ENCODE assay signal across 8 cellular contexts in genomic region chr12:54032627-54033100, GRCh38. TPM values are rescaled to one million over a fixed set of nuclear protein-coding genes. Genes with fewer than 3 reads are reported as not detected.
A peak's percentile ranks its signal among the peaks of the same experiment; 100 is the strongest.
DNase-seq lines count a peak whose midpoint lies in the region; ATAC-seq and TF ChIP-seq lines count a peak whose summit lies in the region.

Gene HOXC5, plus strand, starts transcription at chr12:54033050. Its CDS starts 73 bp downstream, at chr12:54033123.

- no peaks in the 10 kb centered on the region for H3K27me3 ChIP-seq in gastrocnemius medialis

- DNase-seq in DMS79 treated with DMSO at 0.1 percent for 48 hours (lab: John Stamatoyannopoulos, UW) (peak; percentile 57), SK-N-DZ (ENCODE audit: low spot score) (peak; percentile 88), left ventricle myocardium superior (peak; percentile 57), gastrocnemius medialis (peak in 1 of 2 donors; percentile 78)
- DNase-seq in activated naive CD8-positive, alpha-beta T cell treated with anti-CD3 and anti-CD28 coated beads for 36 hours, result peak; percentile 54

- peak; percentile 96 for TF ChIP-seq CTCF in LNCAP (IDR thresholded peaks at IDR 0.05)
- TF ChIP-seq CTCF in gastrocnemius medialis (IDR thresholded peaks at IDR 0.05 in 4 of 5, conservative IDR thresholded peaks at IDR 0.05 in 1 of 5), result peak; percentile 93 to 97 (median 96)

- peaks cover 96% of the 10 kb centered on the region for H3K27me3 Mint-ChIP-seq in activated naive CD8-positive, alpha-beta T cell treated with anti-CD3 and anti-CD28 coated beads for 36 hours

- peak within 1 kb of the TSS; percentile 94 to 100 (median 98) for H3K27ac ChIP-seq in gastrocnemius medialis

- in situ Hi-C loops in gastrocnemius medialis (cut with MboI; ENCODE audit: low sequenced_read_pairs in 4 of 4), result loop anchor here in 1 of 4 donors (5.0 kb wide), 1 partner anchor 160 kb away; no protein-coding TSS in a partner anchor

- intact Hi-C loops in left ventricle myocardium superior (cut with micrococcal nuclease), result no loop called here
- intact Hi-C loops in gastrocnemius medialis (cut with DNase I; ENCODE audit: low total_unique reads), result loop anchor here (1.0 kb wide), 1 partner anchor 159 kb away; no protein-coding TSS in a partner anchor

- no peaks in the 10 kb centered on the region for H3K36me3 ChIP-seq in gastrocnemius medialis

- peak within 1 kb of the TSS; percentile 64 to 85 (median 68) for H3K4me3 ChIP-seq in gastrocnemius medialis

- no peaks in the 10 kb centered on the region for H3K9me3 Mint-ChIP-seq in activated naive CD8-positive, alpha-beta T cell treated with anti-CD3 and anti-CD28 coated beads for 36 hours

- no peak for TF ChIP-seq POLR2A in gastrocnemius medialis (IDR thresholded peaks at IDR 0.05)

- peak within 1 kb of the TSS; percentile 56 for H3K4me3 Mint-ChIP-seq in activated naive CD8-positive, alpha-beta T cell treated with anti-CD3 and anti-CD28 coated beads for 36 hours

- H3K9me3 ChIP-seq in gastrocnemius medialis, result no peaks in the 10 kb centered on the region

- peak; percentile 47 for ATAC-seq in left ventricle myocardium superior
- peak; percentile 37 to 49 for ATAC-seq in gastrocnemius medialis
- ATAC-seq in GM21528 (IDR thresholded peaks at IDR 0.05; ENCODE audit: low FRiP score, unreplicated experiment), result no peak
- ATAC-seq in HG03439 (IDR thresholded peaks at IDR 0.05; ENCODE audit: unreplicated experiment), result no peak

- no peaks in the 10 kb centered on the region for H3K36me3 Mint-ChIP-seq in activated naive CD8-positive, alpha-beta T cell treated with anti-CD3 and anti-CD28 coated beads for 36 hours

- H3K27ac Mint-ChIP-seq in activated naive CD8-positive, alpha-beta T cell treated with anti-CD3 and anti-CD28 coated beads for 36 hours, result no peak within 1 kb of the TSS

- peaks cover 30% of the 10 kb centered on the region for H3K4me1 Mint-ChIP-seq in activated naive CD8-positive, alpha-beta T cell treated with anti-CD3 and anti-CD28 coated beads for 36 hours

- H3K4me1 ChIP-seq in gastrocnemius medialis, result peaks cover 13 to 27% of the 10 kb centered on the region in 2 donors

RNA-seq across cellular contexts. Expression of gene HOXC5, which starts in this region (rescaled TPM):
- polyA plus RNA-seq in SK-N-DZ (2014; cell fraction: cytosol; rRNA removed), result 1.6 TPM in 1 of 2 replicates, not detected in the other
- 0.09 TPM in 1 of 2 replicates, not detected in the other for polyA plus RNA-seq in SK-N-DZ (2014; cell fraction: nucleus; rRNA removed)
- total RNA-seq in activated naive CD8-positive, alpha-beta T cell treated with anti-CD3 and anti-CD28 coated beads for 36 hours, result not detected
- total RNA-seq in left ventricle myocardium superior (not detected), gastrocnemius medialis (1 to 10 TPM in 1 of 4 donors, under 1 TPM in 1, not detected in 2; 0.36 to 1.4 TPM)

Comparison
In these comparisons a context has a peak if more than half of its experiments do, and no peak if none do; other contexts are left out.
1. Peak in DNase-seq in activated naive CD8-positive, alpha-beta T cell treated with anti-CD3 and anti-CD28 coated beads for 36 hours; RNA of the gene not detected or under 1 TPM.
2. Peak in DNase-seq and ATAC-seq in left ventricle myocardium superior; RNA of the gene not detected or under 1 TPM.
3. ATAC-seq: peak in gastrocnemius medialis (2 of 2); none in GM21528 (single experiment) and HG03439 (single experiment).